In genomic region chr2:173571021-173571821, GRCh38 we compare ENCODE assay signal across 8 cellular contexts.
A peak's percentile ranks its signal among the peaks of the same experiment; 100 is the strongest.
DNase-seq lines count a peak whose midpoint lies in the region; ATAC-seq, FAIRE-seq and TF ChIP-seq lines count a peak whose summit lies in the region.

No MANE protein-coding gene starts in this region.

- no peaks in the 10 kb centered on the region for H4K20me1 ChIP-seq in hepatocyte (ENCODE audit: insufficient read depth, poor library complexity, severe bottlenecking)

- H3K36me3 ChIP-seq in hepatocyte (replicated peaks; ENCODE audit: insufficient read depth, low read depth) = no peaks in the 10 kb centered on the region
- no peaks in the 10 kb centered on the region for H3K36me3 ChIP-seq in upper lobe of right lung

- intact Hi-C loops in upper lobe of right lung (cut with DNase I) = no loop called here

- H3K9me2 ChIP-seq in hepatocyte (replicated peaks; ENCODE audit: insufficient read depth) = no peaks in the 10 kb centered on the region

- H3K4me1 ChIP-seq in hepatocyte (ENCODE audit: insufficient read depth) (peaks cover 19% of the 10 kb centered on the region), upper lobe of right lung (peaks cover 9% of the 10 kb centered on the region)

- no peaks in the 10 kb centered on the region for H3K79me2 ChIP-seq in hepatocyte

- no peaks in the 10 kb centered on the region for H3K9me3 ChIP-seq in hepatocyte (ENCODE audit: low read depth)
- no peaks in the 10 kb centered on the region for H3K9me3 ChIP-seq in upper lobe of right lung

- 14% methylated on average over 10 of the region's 10 CpGs for WGBS in hepatocyte (ENCODE audit: low lambda C conversion rate, missing lambda C conversion rate)

- no peak overlapping the region for H3K4me3 ChIP-seq in hepatocyte
- no peak overlapping the region for H3K4me3 ChIP-seq in upper lobe of right lung

- peak overlapping the region; percentile 24 for H2AFZ ChIP-seq in hepatocyte

- H3K27ac ChIP-seq in hepatocyte = peak overlapping the region; percentile 69
- H3K27ac ChIP-seq in upper lobe of right lung = no peak overlapping the region

- FAIRE-seq in D721Med (lab: Jason Lieb, UNC) = peak; percentile 73

- H3K27me3 ChIP-seq in hepatocyte (no peaks in the 10 kb centered on the region), upper lobe of right lung (no peaks in the 10 kb centered on the region)

- DNase-seq in D721Med (ENCODE audit: insufficient read length, low spot score) = no peak
- DNase-seq in LHCN-M2 (ENCODE audit: low read depth) = peak; percentile 60
- DNase-seq in SHP77 treated with DMSO at 0.1 percent for 48 hours (lab: John Stamatoyannopoulos, UW) = peak; percentile 20
- DNase-seq in hepatocyte (ENCODE audit: low spot score) = peak; percentile 67
- DNase-seq in upper lobe of right lung = no peak
- no peak for DNase-seq in activated CD4-positive, alpha-beta T cell treated with anti-CD3 and anti-CD28 coated beads, Interleukin-2, amount 50 U/mL, for 4 hours

- TF ChIP-seq CTCF in D721Med (IDR thresholded peaks at IDR 0.05; ENCODE audit: insufficient read depth, missing control alignments) = peak; percentile 47
- peak; percentile 61 for TF ChIP-seq CTCF in hepatocyte (IDR thresholded peaks at IDR 0.05; ENCODE audit: poor library complexity)
- TF ChIP-seq CTCF in upper lobe of right lung (IDR thresholded peaks at IDR 0.05) = peak; percentile 31

- peak overlapping the region; percentile 69 for H3K4me2 ChIP-seq in hepatocyte

- ATAC-seq in upper lobe of right lung (peak; percentile 34), GM18870 (IDR thresholded peaks at IDR 0.05; ENCODE audit: unreplicated experiment) (no peak), GM21381 (IDR thresholded peaks at IDR 0.05; ENCODE audit: unreplicated experiment) (no peak)

Comparison
In these comparisons a context has a peak if more than half of its experiments do, and no peak if none do; other contexts are left out.
1. DNase-seq: peak in LHCN-M2 (single experiment), SHP77 treated with DMSO at 0.1 percent for 48 hours (single experiment) and hepatocyte (single experiment); none in D721Med (single experiment), upper lobe of right lung (single experiment) and activated CD4-positive, alpha-beta T cell treated with anti-CD3 and anti-CD28 coated beads, Interleukin-2, amount 50 U/mL, for 4 hours (0 of 2).
2. Peak in every context shown above with its lines, with median percentiles within 50 percentile points of each other: CTCF ChIP-seq.